33 cellular contexts compared by ENCODE assay signal in the genomic region with DNA sequence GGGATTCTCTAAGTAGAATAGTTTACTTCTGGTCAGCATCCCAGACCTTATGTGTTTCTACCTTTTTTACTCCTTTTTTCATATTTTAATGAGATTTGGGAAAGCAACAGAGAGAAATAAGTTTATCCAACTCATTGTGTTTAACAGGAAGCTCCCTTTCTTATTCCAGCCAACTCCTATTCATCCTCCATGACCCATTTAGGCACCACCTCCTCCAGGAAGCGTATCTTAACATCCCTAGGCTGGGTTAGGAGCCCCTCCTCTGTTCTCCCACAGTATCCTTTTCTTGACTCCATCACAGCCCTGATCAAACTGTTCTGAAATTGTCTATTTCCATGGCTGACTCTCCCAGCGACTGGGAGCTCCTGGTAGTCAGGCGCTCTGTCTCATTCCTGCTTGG. TPM values are rescaled to one million over a fixed set of nuclear protein-coding genes. Genes with fewer than 3 reads are reported as not detected.
"Had no signal": no experiment of that assay in that cellular context is flagged by ENCODE, and none has a peak within 500 bp of the region (broad histone marks: within the 10 kb centered on the region; RNA-seq: fewer than 3 reads in every experiment).

No MANE protein-coding gene starts in this region.

- DNase-seq: activated B cell treated with CpG ODN at 0.5 μM for 24 hours; activated CD4-positive, alpha-beta memory T cell treated with anti-CD3 and anti-CD28 coated beads, Interleukin-2, amount 10 ng/mL, durations not matched to agents 7 days and 5 days; activated CD4-positive, alpha-beta T cell treated with anti-CD3 and anti-CD28 coated beads for 48 hours; activated CD4-positive, alpha-beta T cell treated with anti-CD3 and anti-CD28 coated beads, Interleukin-2, amount 10 ng/mL, durations not matched to agents 7 days and 5 days; activated CD4-positive, alpha-beta T cell treated with anti-CD3 and anti-CD28 coated beads, Interleukin-2, amount 50 U/mL, for 48 hours; activated CD4-positive, CD25-positive, alpha-beta regulatory T cell treated with anti-CD3 and anti-CD28 coated beads, Interleukin-2, amount 50 U/mL, for 72 hours; activated CD8-positive, alpha-beta memory T cell treated with anti-CD3 and anti-CD28 coated beads for 24 hours; activated CD8-positive, alpha-beta memory T cell treated with anti-CD3 and anti-CD28 coated beads, Interleukin-2, amount 10 ng/mL, durations not matched to agents 7 days and 5 days; activated CD8-positive, alpha-beta memory T cell treated with anti-CD3 and anti-CD28 coated beads, Interleukin-2, amount 50 U/mL, for 48 hours; activated CD8-positive, alpha-beta T cell treated with anti-CD3 and anti-CD28 coated beads, Interleukin-2, amount 10 ng/mL, durations not matched to agents 7 days and 5 days; activated effector memory CD4-positive, alpha-beta T cell treated with Interleukin-2 at 50 U/mL for 16 hours; activated gamma-delta T cell; activated naive CD4-positive, alpha-beta T cell treated with anti-CD3 and anti-CD28 coated beads, Interleukin-2, amount 10 ng/mL, durations not matched to agents 7 days and 5 days; activated naive CD4-positive, alpha-beta T cell treated with Interleukin-2 at 50 U/mL for 16 hours; activated naive CD8-positive, alpha-beta T cell treated with anti-CD3 and anti-CD28 coated beads, Interleukin-2, amount 10 ng/mL, durations not matched to agents 7 days and 5 days; activated naive CD8-positive, alpha-beta T cell treated with anti-CD3 and anti-CD28 coated beads, Interleukin-2, amount 50 U/mL, for 24 hours; activated T-cell treated with anti-CD3 and anti-CD28 coated beads, Interleukin-2, amount 50 U/mL, for 24 hours; activated T-cell treated with anti-CD3 and anti-CD28 coated beads, Interleukin-2, amount 50 U/mL, for 48 hours; amygdala; anterior cingulate cortex; central memory CD4-positive, alpha-beta T cell; T-helper 1 cell; T-helper 2 cell; T-helper 9 cell had no signal

- H3K27me3 Mint-ChIP-seq: activated B cell treated with CpG ODN at 0.5 μM for 24 hours; activated CD4-positive, alpha-beta memory T cell treated with anti-CD3 and anti-CD28 coated beads, Interleukin-2, amount 10 ng/mL, durations not matched to agents 7 days and 5 days; activated CD8-positive, alpha-beta memory T cell treated with anti-CD3 and anti-CD28 coated beads, Interleukin-2, amount 10 ng/mL, durations not matched to agents 7 days and 5 days; activated naive CD4-positive, alpha-beta T cell treated with anti-CD3 and anti-CD28 coated beads, Interleukin-2, amount 50 U/mL, for 24 hours; activated naive CD8-positive, alpha-beta T cell; activated naive CD8-positive, alpha-beta T cell treated with anti-CD3 and anti-CD28 coated beads, Interleukin-2, amount 50 U/mL, for 24 hours had no signal

- H3K4me1 ChIP-seq: ascending aorta had no signal

- H3K27ac Mint-ChIP-seq: activated B cell treated with CpG ODN at 0.5 μM for 24 hours; activated CD4-positive, alpha-beta memory T cell treated with anti-CD3 and anti-CD28 coated beads, Interleukin-2, amount 10 ng/mL, durations not matched to agents 7 days and 5 days; activated CD4-positive, alpha-beta T cell treated with anti-CD3 and anti-CD28 coated beads, Interleukin-2, amount 10 ng/mL, durations not matched to agents 7 days and 5 days; activated CD8-positive, alpha-beta memory T cell treated with anti-CD3 and anti-CD28 coated beads, Interleukin-2, amount 10 ng/mL, durations not matched to agents 7 days and 5 days; activated CD8-positive, alpha-beta T cell treated with anti-CD3 and anti-CD28 coated beads, Interleukin-2, amount 10 ng/mL, durations not matched to agents 7 days and 5 days; activated naive CD4-positive, alpha-beta T cell treated with anti-CD3 and anti-CD28 coated beads, Interleukin-2, amount 10 ng/mL, durations not matched to agents 7 days and 5 days; activated naive CD4-positive, alpha-beta T cell treated with anti-CD3 and anti-CD28 coated beads, Interleukin-2, amount 50 U/mL, for 24 hours; activated naive CD8-positive, alpha-beta T cell; activated naive CD8-positive, alpha-beta T cell treated with anti-CD3 and anti-CD28 coated beads, Interleukin-2, amount 10 ng/mL, durations not matched to agents 7 days and 5 days; activated naive CD8-positive, alpha-beta T cell treated with anti-CD3 and anti-CD28 coated beads, Interleukin-2, amount 50 U/mL, for 24 hours; activated T-cell treated with anti-CD3 and anti-CD28 coated beads, Interleukin-2, amount 50 U/mL, for 24 hours; activated T-helper 2 cell treated with anti-CD3 and anti-CD28 coated beads, Interferon-gamma antibody, Interleukin-2, Interleukin-4, amounts not matched to agents 10 μg/mL and 5 μg/mL and 100 μg/mL, durations not matched to agents 14 hours and 24 hours and 36 hours; brain; T-helper 1 cell treated with Interleukin-12 subunit alpha and Interleukin-12 subunit beta and Interleukin-4 antibody, amounts not matched to agents 30 μg/mL and 1 μg/mL, for 36 hours; T-helper 2 cell treated with Interferon-gamma antibody and Interleukin-4, amounts not matched to agents 5 μg/mL and 100 μg/mL, for 36 hours had no signal

- H3K4me3 ChIP-seq: ascending aorta, cardiac muscle cell had no signal

- H3K4me3 Mint-ChIP-seq: activated B cell treated with CpG ODN at 0.5 μM for 24 hours; activated CD4-positive, alpha-beta memory T cell treated with anti-CD3 and anti-CD28 coated beads, Interleukin-2, amount 10 ng/mL, durations not matched to agents 7 days and 5 days; activated CD4-positive, alpha-beta T cell treated with anti-CD3 and anti-CD28 coated beads, Interleukin-2, amount 10 ng/mL, durations not matched to agents 7 days and 5 days; activated CD8-positive, alpha-beta memory T cell treated with anti-CD3 and anti-CD28 coated beads, Interleukin-2, amount 10 ng/mL, durations not matched to agents 7 days and 5 days; activated CD8-positive, alpha-beta T cell treated with anti-CD3 and anti-CD28 coated beads, Interleukin-2, amount 10 ng/mL, durations not matched to agents 7 days and 5 days; activated naive CD4-positive, alpha-beta T cell treated with anti-CD3 and anti-CD28 coated beads, Interleukin-2, amount 10 ng/mL, durations not matched to agents 7 days and 5 days; activated naive CD4-positive, alpha-beta T cell treated with anti-CD3 and anti-CD28 coated beads, Interleukin-2, amount 50 U/mL, for 24 hours; activated naive CD8-positive, alpha-beta T cell; activated naive CD8-positive, alpha-beta T cell treated with anti-CD3 and anti-CD28 coated beads, Interleukin-2, amount 10 ng/mL, durations not matched to agents 7 days and 5 days; activated naive CD8-positive, alpha-beta T cell treated with anti-CD3 and anti-CD28 coated beads, Interleukin-2, amount 50 U/mL, for 24 hours; activated T-cell treated with anti-CD3 and anti-CD28 coated beads, Interleukin-2, amount 50 U/mL, for 24 hours; brain; T-helper 1 cell treated with Interleukin-12 subunit alpha and Interleukin-12 subunit beta and Interleukin-4 antibody, amounts not matched to agents 30 μg/mL and 1 μg/mL, for 36 hours; T-helper 2 cell treated with Interferon-gamma antibody and Interleukin-4, amounts not matched to agents 5 μg/mL and 100 μg/mL, for 36 hours had no signal

- H3K4me1 Mint-ChIP-seq: activated B cell treated with CpG ODN at 0.5 μM for 24 hours; activated CD4-positive, alpha-beta memory T cell treated with anti-CD3 and anti-CD28 coated beads, Interleukin-2, amount 10 ng/mL, durations not matched to agents 7 days and 5 days; activated CD4-positive, alpha-beta T cell treated with anti-CD3 and anti-CD28 coated beads, Interleukin-2, amount 10 ng/mL, durations not matched to agents 7 days and 5 days; activated CD8-positive, alpha-beta memory T cell treated with anti-CD3 and anti-CD28 coated beads, Interleukin-2, amount 10 ng/mL, durations not matched to agents 7 days and 5 days; activated naive CD4-positive, alpha-beta T cell treated with anti-CD3 and anti-CD28 coated beads, Interleukin-2, amount 10 ng/mL, durations not matched to agents 7 days and 5 days; activated naive CD4-positive, alpha-beta T cell treated with anti-CD3 and anti-CD28 coated beads, Interleukin-2, amount 50 U/mL, for 24 hours; activated naive CD8-positive, alpha-beta T cell treated with anti-CD3 and anti-CD28 coated beads, Interleukin-2, amount 10 ng/mL, durations not matched to agents 7 days and 5 days; activated naive CD8-positive, alpha-beta T cell treated with anti-CD3 and anti-CD28 coated beads, Interleukin-2, amount 50 U/mL, for 24 hours; brain had no signal

- ATAC-seq: activated CD8-positive, alpha-beta memory T cell treated with anti-CD3 and anti-CD28 coated beads, Interleukin-2, amount 10 ng/mL, durations not matched to agents 7 days and 5 days; activated CD8-positive, alpha-beta T cell treated with anti-CD3 and anti-CD28 coated beads, Interleukin-2, amount 10 ng/mL, durations not matched to agents 7 days and 5 days; activated naive CD8-positive, alpha-beta T cell treated with anti-CD3 and anti-CD28 coated beads, Interleukin-2, amount 50 U/mL, for 24 hours had no signal

- H3K36me3 ChIP-seq: ascending aorta, cardiac muscle cell had no signal

- H3K9me3 Mint-ChIP-seq: activated B cell treated with CpG ODN at 0.5 μM for 24 hours; activated CD4-positive, alpha-beta memory T cell treated with anti-CD3 and anti-CD28 coated beads, Interleukin-2, amount 10 ng/mL, durations not matched to agents 7 days and 5 days; activated CD4-positive, alpha-beta T cell treated with anti-CD3 and anti-CD28 coated beads, Interleukin-2, amount 10 ng/mL, durations not matched to agents 7 days and 5 days; activated naive CD4-positive, alpha-beta T cell treated with anti-CD3 and anti-CD28 coated beads, Interleukin-2, amount 10 ng/mL, durations not matched to agents 7 days and 5 days; activated naive CD4-positive, alpha-beta T cell treated with anti-CD3 and anti-CD28 coated beads, Interleukin-2, amount 50 U/mL, for 24 hours; activated naive CD8-positive, alpha-beta T cell treated with anti-CD3 and anti-CD28 coated beads, Interleukin-2, amount 10 ng/mL, durations not matched to agents 7 days and 5 days; activated naive CD8-positive, alpha-beta T cell treated with anti-CD3 and anti-CD28 coated beads, Interleukin-2, amount 50 U/mL, for 24 hours; activated T-cell treated with anti-CD3 and anti-CD28 coated beads, Interleukin-2, amount 50 U/mL, for 24 hours; activated T-helper 2 cell treated with anti-CD3 and anti-CD28 coated beads, Interferon-gamma antibody, Interleukin-2, Interleukin-4, amounts not matched to agents 10 μg/mL and 5 μg/mL and 100 μg/mL, durations not matched to agents 14 hours and 24 hours and 36 hours; T-helper 1 cell treated with Interleukin-12 subunit alpha and Interleukin-12 subunit beta and Interleukin-4 antibody, amounts not matched to agents 30 μg/mL and 1 μg/mL, for 36 hours; T-helper 2 cell treated with Interferon-gamma antibody and Interleukin-4, amounts not matched to agents 5 μg/mL and 100 μg/mL, for 36 hours had no signal

- H3K27ac ChIP-seq: ascending aorta, cardiac muscle cell, VCaP had no signal

- H3K36me3 Mint-ChIP-seq: activated CD8-positive, alpha-beta memory T cell treated with anti-CD3 and anti-CD28 coated beads, Interleukin-2, amount 10 ng/mL, durations not matched to agents 7 days and 5 days; activated naive CD4-positive, alpha-beta T cell treated with anti-CD3 and anti-CD28 coated beads, Interleukin-2, amount 10 ng/mL, durations not matched to agents 7 days and 5 days; activated naive CD4-positive, alpha-beta T cell treated with anti-CD3 and anti-CD28 coated beads, Interleukin-2, amount 50 U/mL, for 24 hours; activated naive CD8-positive, alpha-beta T cell; activated naive CD8-positive, alpha-beta T cell treated with anti-CD3 and anti-CD28 coated beads, Interleukin-2, amount 10 ng/mL, durations not matched to agents 7 days and 5 days; brain had no signal

- H3K9me3 ChIP-seq: ascending aorta had no signal

RNA-seq across cellular contexts. Expression of gene IQSEC2, which starts 18.8 kb away (rescaled TPM):
- total RNA-seq: activated CD8-positive, alpha-beta T cell treated with anti-CD3 and anti-CD28 coated beads, Interleukin-2, amount 10 ng/mL, durations not matched to agents 7 days and 5 days had no signal
